Comparison of ENCODE assay signal across 23 cellular contexts in genomic region chr2:46711156-46711555, GRCh38. TPM values are rescaled to one million over a fixed set of nuclear protein-coding genes. Genes with fewer than 3 reads are reported as not detected.
DNase-seq lines count a peak whose midpoint lies in the region; FAIRE-seq and TF ChIP-seq lines count a peak whose summit lies in the region.
"Had no signal": no experiment of that assay in that cellular context is flagged by ENCODE, and none has a peak within 500 bp of the region (broad histone marks: within the 10 kb centered on the region; RNA-seq: fewer than 3 reads in every experiment).

No MANE protein-coding gene starts in this region.

- FAIRE-seq in H54 (lab: Jason Lieb, UNC), result peak; percentile 48

- H3K14ac ChIP-seq in mesenchymal stem cell (ENCODE audit: low read length in 2 of 2), result no peak overlapping the region

- no peak overlapping the region for H3K18ac ChIP-seq in mesenchymal stem cell (ENCODE audit: low read depth in 1 of 2, low read length in 2 of 2)

- H4K91ac ChIP-seq in mesenchymal stem cell (ENCODE audit: low read length), result no peak overlapping the region

- TF ChIP-seq POLR2A in H54 (IDR thresholded peaks at IDR 0.05; ENCODE audit: low read depth, low read length) (no peak), Peyer's patch (IDR thresholded peaks at IDR 0.05) (no peak)

- H3K27me3 Mint-ChIP-seq in endodermal cell (ENCODE audit: insufficient read depth), result no peaks in the 10 kb centered on the region
- H3K27me3 Mint-ChIP-seq: CD4-positive, alpha-beta memory T cell had no signal

- 100% methylated on average over 1 of the region's 1 CpG; no CpG with 5 or more reads in 1 of the 2 experiments for WGBS in endodermal cell (ENCODE audit: insufficient coverage in 1 of 2, insufficient read length in 1 of 2), 2 experiments
- 100% methylated on average over 1 of the region's 1 CpG for WGBS in mesenchymal stem cell

- no peak overlapping the region for H3K4ac ChIP-seq in mesenchymal stem cell (ENCODE audit: low read depth in 1 of 2, low read length in 2 of 2)

- H4K8ac ChIP-seq in mesenchymal stem cell (ENCODE audit: low read length), result no peak overlapping the region

- no peak overlapping the region for H3K27ac Mint-ChIP-seq in endodermal cell
- H3K27ac Mint-ChIP-seq: GM23338 had no signal

- no peak overlapping the region for H2AK5ac ChIP-seq in mesenchymal stem cell (ENCODE audit: low read length, severe bottlenecking)

- DNase-seq in H54 (ENCODE audit: insufficient read length, low spot score) (no peak), endodermal cell (no peak), mesenchymal stem cell (no peak), inferior parietal cortex (ENCODE audit: extremely low spot score) (no peak), ureter (ENCODE audit: low spot score) (no peak), Peyer's patch (no peak)
- DNase-seq: ACHN; Caco-2; CD4-positive, alpha-beta memory T cell; DMS 273 treated with DMSO at 0.1 percent for 48 hours; DMS79 treated with DMSO at 0.1 percent for 48 hours; HCEC 1CT; KG1; NCI-H1694; NCI-H2081; NCI-H2171; NCI-H345; NCI-H524; NCI-H774; NK-92 treated with Interleukin-12 subunit alpha and Interleukin-12 subunit beta, amount 100 ng/mL, for 24 hours had no signal

- H3K9me3 Mint-ChIP-seq in endodermal cell, result peaks cover 24% of the 10 kb centered on the region

- no peak overlapping the region for H3K4me2 ChIP-seq in mesenchymal stem cell (ENCODE audit: low read length, poor library complexity, severe bottlenecking)
- H3K4me2 ChIP-seq: BLaER1 treated with 17β-estradiol and CSF1 and Interleukin-3, amounts not matched to agents 10 nM and 100 nM; GM23338 had no signal

- no peak overlapping the region for H2BK5ac ChIP-seq in mesenchymal stem cell (ENCODE audit: low read depth, low read length, poor library complexity, severe bottlenecking)

- H2BK15ac ChIP-seq in mesenchymal stem cell (ENCODE audit: low read depth, poor library complexity, severe bottlenecking), result no peak overlapping the region

- no peak overlapping the region for H2BK120ac ChIP-seq in mesenchymal stem cell (ENCODE audit: low read depth, low read length)

- H3K27ac ChIP-seq in ACC112 (ENCODE audit: low read depth, low read length) (peak overlapping the region; percentile 22), endodermal cell (ENCODE audit: low read depth, low read length) (no peak overlapping the region), mesenchymal stem cell (ENCODE audit: low read length, poor library complexity, severe bottlenecking) (no peak overlapping the region), Peyer's patch (no peak overlapping the region)
- H3K27ac ChIP-seq: BLaER1 treated with 17β-estradiol and CSF1 and Interleukin-3, amounts not matched to agents 10 nM and 100 nM had no signal

- H2AFZ ChIP-seq in ACC112 (ENCODE audit: low read length, unreplicated experiment) (no peak overlapping the region), mesenchymal stem cell (ENCODE audit: low read depth, low read length) (no peak overlapping the region)
- H2AFZ ChIP-seq: GM23338 had no signal

- H3K4me1 ChIP-seq in ACC112 (ENCODE audit: control insufficient read depth, insufficient read depth, low read length, unreplicated experiment) (peaks cover 63% of the 10 kb centered on the region), endodermal cell (ENCODE audit: control insufficient read depth, insufficient read depth, low read length) (peaks cover 1% of the 10 kb centered on the region), mesenchymal stem cell (ENCODE audit: control insufficient read depth, insufficient read depth, low read depth, low read length) (peaks cover 1% of the 10 kb centered on the region), Peyer's patch (peaks cover 0 to 6% (median 0%) of the 10 kb centered on the region in 4 donors)

- no peaks in the 10 kb centered on the region for H3K27me3 ChIP-seq in ACC112 (ENCODE audit: insufficient read depth, low read length)
- no peaks in the 10 kb centered on the region for H3K27me3 ChIP-seq in endodermal cell (ENCODE audit: control insufficient read depth, insufficient read depth, low read length, poor library complexity, severe bottlenecking)
- no peaks in the 10 kb centered on the region for H3K27me3 ChIP-seq in mesenchymal stem cell (ENCODE audit: control insufficient read depth in 1 of 2, insufficient read depth in 1 of 2, low read length in 2 of 2)
- H3K27me3 ChIP-seq in Peyer's patch, result no peaks in the 10 kb centered on the region
- H3K27me3 ChIP-seq: BLaER1 treated with 17β-estradiol and CSF1 and Interleukin-3, amounts not matched to agents 10 nM and 100 nM had no signal

- no peaks in the 10 kb centered on the region for H3K79me1 ChIP-seq in mesenchymal stem cell (replicated peaks; ENCODE audit: low read length, poor library complexity, severe bottlenecking)

- no peak overlapping the region for H3K23ac ChIP-seq in mesenchymal stem cell (ENCODE audit: low read length in 2 of 2)

- peaks cover 16% of the 10 kb centered on the region for H3K36me3 Mint-ChIP-seq in endodermal cell (ENCODE audit: low read depth)

- H3K9me3 ChIP-seq in endodermal cell (ENCODE audit: control insufficient read depth, low read length) (peaks cover 35% of the 10 kb centered on the region), mesenchymal stem cell (ENCODE audit: control insufficient read depth, low read length) (no peaks in the 10 kb centered on the region), Peyer's patch (peaks cover 0 to 4% (median 0%) of the 10 kb centered on the region in 4 donors)

- peaks cover 99% of the 10 kb centered on the region for H3K79me2 ChIP-seq in ACC112 (ENCODE audit: control insufficient read depth, insufficient read depth, low read length, unreplicated experiment)

- H3K4me1 Mint-ChIP-seq in endodermal cell, result peaks cover 4% of the 10 kb centered on the region

- H3K9ac ChIP-seq in endodermal cell (ENCODE audit: extremely low read depth, low read length, poor library complexity, severe bottlenecking), result no peak overlapping the region
- peak overlapping the region; percentile 30 for H3K9ac ChIP-seq in mesenchymal stem cell (ENCODE audit: low read length)
- H3K9ac ChIP-seq: BLaER1 treated with 17β-estradiol and CSF1 and Interleukin-3, amounts not matched to agents 10 nM and 100 nM had no signal

- H2BK12ac ChIP-seq in mesenchymal stem cell (ENCODE audit: low read length in 2 of 2), result no peak overlapping the region

- no peak overlapping the region for H3K4me3 Mint-ChIP-seq in endodermal cell
- H3K4me3 Mint-ChIP-seq: GM23338 had no signal

- peaks cover 34% of the 10 kb centered on the region for H3K36me3 ChIP-seq in ACC112 (ENCODE audit: insufficient read depth, low read length)
- H3K36me3 ChIP-seq in endodermal cell (ENCODE audit: control insufficient read depth, insufficient read depth, low read length), result no peaks in the 10 kb centered on the region
- peaks cover 0 to 15% of the 10 kb centered on the region in 2 experiments for H3K36me3 ChIP-seq in mesenchymal stem cell (ENCODE audit: control insufficient read depth in 1 of 2, insufficient read depth in 2 of 2, low read depth in 1 of 2, low read length in 2 of 2)
- no peaks in the 10 kb centered on the region for H3K36me3 ChIP-seq in Peyer's patch

- no peak overlapping the region for H3K4me3 ChIP-seq in ACC112 (ENCODE audit: low read depth, low read length)
- peak overlapping the region; percentile 19 for H3K4me3 ChIP-seq in endodermal cell (ENCODE audit: low read length)
- no peak overlapping the region for H3K4me3 ChIP-seq in mesenchymal stem cell (ENCODE audit: insufficient read depth in 1 of 2, low read depth in 1 of 2, low read length in 2 of 2)
- no peak overlapping the region for H3K4me3 ChIP-seq in Peyer's patch
- H3K4me3 ChIP-seq: BLaER1 treated with 17β-estradiol and CSF1 and Interleukin-3, amounts not matched to agents 10 nM and 100 nM; GM23338 had no signal

- TF ChIP-seq CTCF in endodermal cell (conservative IDR thresholded peaks at IDR 0.05) (no peak), Peyer's patch (IDR thresholded peaks at IDR 0.05) (no peak)

RNA-seq across cellular contexts. Expression of gene SOCS5, which starts 12.1 kb away (rescaled TPM):
- total RNA-seq in endodermal cell (10 to 100 TPM; 14.8 to 15.8 TPM), ureter (24.2 TPM), Peyer's patch (10 to 100 TPM; 15.1 to 35.5 (median 17.0) TPM)
- polyA plus RNA-seq in endodermal cell (2013, experiment 1 of 2), result 13.6 TPM
- polyA plus RNA-seq in endodermal cell (2013, experiment 2 of 2), result 13.3 TPM
- polyA plus RNA-seq in mesenchymal stem cell (2013, experiment 1 of 2), result 17.2 TPM
- 17.6 TPM for polyA plus RNA-seq in mesenchymal stem cell (2013, experiment 2 of 2)
